1 cellular context compared by ENCODE assay signal in the genomic region with DNA sequence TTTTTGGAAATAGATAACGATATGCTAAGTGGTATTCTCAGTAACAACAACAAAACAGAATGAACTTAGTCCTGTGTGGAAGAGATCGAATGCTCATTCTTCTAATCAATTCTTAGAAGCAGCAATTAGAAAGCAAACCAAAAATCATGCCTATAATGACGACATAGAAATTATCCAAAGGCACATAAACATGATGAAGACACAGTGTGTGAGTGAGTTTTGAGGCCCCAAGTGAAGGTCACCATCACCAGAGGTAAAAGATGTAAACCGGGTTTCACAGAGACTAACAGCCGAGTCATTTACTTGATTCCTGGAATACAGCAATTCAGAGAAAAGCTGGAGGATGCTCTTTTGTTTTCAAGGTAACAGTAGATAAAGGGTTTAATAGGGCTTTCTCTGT.
TF ChIP-seq lines count a peak whose summit lies in the region.

No MANE protein-coding gene starts in this region.

TF ChIP-seq in SK-N-SH, 30 proteins besides CTCF, POLR2A, EP300 and RAD21 (continued from another document):
- no peak for TF ChIP-seq TEAD4 (IDR thresholded peaks at IDR 0.05; ENCODE audit: borderline replicate concordance, insufficient read depth)
- TF ChIP-seq ZBTB33 (IDR thresholded peaks at IDR 0.05; ENCODE audit: borderline replicate concordance, low read depth), result no peak
- no peak for TF ChIP-seq MEF2A (IDR thresholded peaks at IDR 0.05; ENCODE audit: borderline replicate concordance, low read depth)
- TF ChIP-seq SIN3A (IDR thresholded peaks at IDR 0.05; ENCODE audit: borderline replicate concordance, low read depth, low read length), result no peak
- no peak for TF ChIP-seq MAX (IDR thresholded peaks at IDR 0.05; ENCODE audit: low read depth)
- TF ChIP-seq, protein P1, sequence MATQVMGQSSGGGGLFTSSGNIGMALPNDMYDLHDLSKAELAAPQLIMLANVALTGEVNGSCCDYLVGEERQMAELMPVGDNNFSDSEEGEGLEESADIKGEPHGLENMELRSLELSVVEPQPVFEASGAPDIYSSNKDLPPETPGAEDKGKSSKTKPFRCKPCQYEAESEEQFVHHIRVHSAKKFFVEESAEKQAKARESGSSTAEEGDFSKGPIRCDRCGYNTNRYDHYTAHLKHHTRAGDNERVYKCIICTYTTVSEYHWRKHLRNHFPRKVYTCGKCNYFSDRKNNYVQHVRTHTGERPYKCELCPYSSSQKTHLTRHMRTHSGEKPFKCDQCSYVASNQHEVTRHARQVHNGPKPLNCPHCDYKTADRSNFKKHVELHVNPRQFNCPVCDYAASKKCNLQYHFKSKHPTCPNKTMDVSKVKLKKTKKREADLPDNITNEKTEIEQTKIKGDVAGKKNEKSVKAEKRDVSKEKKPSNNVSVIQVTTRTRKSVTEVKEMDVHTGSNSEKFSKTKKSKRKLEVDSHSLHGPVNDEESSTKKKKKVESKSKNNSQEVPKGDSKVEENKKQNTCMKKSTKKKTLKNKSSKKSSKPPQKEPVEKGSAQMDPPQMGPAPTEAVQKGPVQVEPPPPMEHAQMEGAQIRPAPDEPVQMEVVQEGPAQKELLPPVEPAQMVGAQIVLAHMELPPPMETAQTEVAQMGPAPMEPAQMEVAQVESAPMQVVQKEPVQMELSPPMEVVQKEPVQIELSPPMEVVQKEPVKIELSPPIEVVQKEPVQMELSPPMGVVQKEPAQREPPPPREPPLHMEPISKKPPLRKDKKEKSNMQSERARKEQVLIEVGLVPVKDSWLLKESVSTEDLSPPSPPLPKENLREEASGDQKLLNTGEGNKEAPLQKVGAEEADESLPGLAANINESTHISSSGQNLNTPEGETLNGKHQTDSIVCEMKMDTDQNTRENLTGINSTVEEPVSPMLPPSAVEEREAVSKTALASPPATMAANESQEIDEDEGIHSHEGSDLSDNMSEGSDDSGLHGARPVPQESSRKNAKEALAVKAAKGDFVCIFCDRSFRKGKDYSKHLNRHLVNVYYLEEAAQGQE (IDR thresholded peaks at IDR 0.05; ENCODE audit: low read depth, low read length), result no peak
